In the genomic region with DNA sequence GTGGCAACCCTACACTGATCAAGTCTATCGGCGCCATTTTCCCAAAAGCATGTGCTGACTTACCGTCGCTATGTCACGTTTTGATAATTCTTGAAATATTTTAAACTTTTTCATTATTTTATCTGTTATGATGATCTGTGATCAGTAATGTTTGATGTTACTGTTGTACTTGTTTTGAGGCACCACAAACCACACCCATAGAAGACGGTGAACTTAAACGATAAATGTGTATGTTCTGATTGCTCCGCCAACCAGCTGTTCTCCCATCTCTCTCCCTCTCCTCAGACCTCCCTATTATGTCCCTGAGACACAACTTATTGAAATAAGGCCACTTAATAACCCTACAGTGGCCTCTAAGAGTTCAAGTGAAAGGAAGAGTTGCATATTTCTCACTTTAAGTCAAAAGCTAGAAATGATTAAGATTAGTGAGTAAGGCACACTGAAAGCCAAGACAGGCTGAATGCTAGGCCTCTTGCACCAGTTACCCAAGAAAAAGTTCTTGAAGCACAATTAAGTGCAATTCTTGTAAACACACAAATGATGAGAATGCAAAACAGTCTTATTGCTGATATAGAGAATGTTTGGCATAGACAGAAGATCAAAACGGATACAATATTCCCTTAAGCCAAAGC, we compare ENCODE assay signal across 3 cellular contexts. TPM values are rescaled to one million over a fixed set of nuclear protein-coding genes. Genes with fewer than 3 reads are reported as not detected.
"Had no signal": no experiment of that assay in that cellular context is flagged by ENCODE, and none has a peak within 500 bp of the region (broad histone marks: within the 10 kb centered on the region; RNA-seq: fewer than 3 reads in every experiment).

No MANE protein-coding gene starts in this region.

RNA-seq across cellular contexts. Expression of a gene that starts 38.4 kb away (rescaled TPM):
- total RNA-seq: left ventricle myocardium inferior; natural killer cell treated with Interleukin-12 subunit alpha and Interleukin-12 subunit beta and Interleukin-15 and Interleukin-18, amount 100 ng/mL, for 72 hours; osteoblast had no signal
